Comparison of ENCODE assay signal across 1 cellular context in genomic region chr3:57059416-57059815, GRCh38.
TF ChIP-seq lines count a peak whose summit lies in the region.

No MANE protein-coding gene starts in this region.

TF ChIP-seq in SK-N-SH treated with all-trans-retinoic acid at 6 μM for 48 hours, 23 proteins besides CTCF, POLR2A, EP300 and RAD21 (continued from another document):
- TF ChIP-seq, protein P1, sequence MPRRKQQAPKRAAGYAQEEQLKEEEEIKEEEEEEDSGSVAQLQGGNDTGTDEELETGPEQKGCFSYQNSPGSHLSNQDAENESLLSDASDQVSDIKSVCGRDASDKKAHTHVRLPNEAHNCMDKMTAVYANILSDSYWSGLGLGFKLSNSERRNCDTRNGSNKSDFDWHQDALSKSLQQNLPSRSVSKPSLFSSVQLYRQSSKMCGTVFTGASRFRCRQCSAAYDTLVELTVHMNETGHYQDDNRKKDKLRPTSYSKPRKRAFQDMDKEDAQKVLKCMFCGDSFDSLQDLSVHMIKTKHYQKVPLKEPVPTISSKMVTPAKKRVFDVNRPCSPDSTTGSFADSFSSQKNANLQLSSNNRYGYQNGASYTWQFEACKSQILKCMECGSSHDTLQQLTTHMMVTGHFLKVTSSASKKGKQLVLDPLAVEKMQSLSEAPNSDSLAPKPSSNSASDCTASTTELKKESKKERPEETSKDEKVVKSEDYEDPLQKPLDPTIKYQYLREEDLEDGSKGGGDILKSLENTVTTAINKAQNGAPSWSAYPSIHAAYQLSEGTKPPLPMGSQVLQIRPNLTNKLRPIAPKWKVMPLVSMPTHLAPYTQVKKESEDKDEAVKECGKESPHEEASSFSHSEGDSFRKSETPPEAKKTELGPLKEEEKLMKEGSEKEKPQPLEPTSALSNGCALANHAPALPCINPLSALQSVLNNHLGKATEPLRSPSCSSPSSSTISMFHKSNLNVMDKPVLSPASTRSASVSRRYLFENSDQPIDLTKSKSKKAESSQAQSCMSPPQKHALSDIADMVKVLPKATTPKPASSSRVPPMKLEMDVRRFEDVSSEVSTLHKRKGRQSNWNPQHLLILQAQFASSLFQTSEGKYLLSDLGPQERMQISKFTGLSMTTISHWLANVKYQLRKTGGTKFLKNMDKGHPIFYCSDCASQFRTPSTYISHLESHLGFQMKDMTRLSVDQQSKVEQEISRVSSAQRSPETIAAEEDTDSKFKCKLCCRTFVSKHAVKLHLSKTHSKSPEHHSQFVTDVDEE (CRISPR knock-in tag; IDR thresholded peaks at IDR 0.05) = no peak
